8 cellular contexts compared by ENCODE assay signal in the genomic region with DNA sequence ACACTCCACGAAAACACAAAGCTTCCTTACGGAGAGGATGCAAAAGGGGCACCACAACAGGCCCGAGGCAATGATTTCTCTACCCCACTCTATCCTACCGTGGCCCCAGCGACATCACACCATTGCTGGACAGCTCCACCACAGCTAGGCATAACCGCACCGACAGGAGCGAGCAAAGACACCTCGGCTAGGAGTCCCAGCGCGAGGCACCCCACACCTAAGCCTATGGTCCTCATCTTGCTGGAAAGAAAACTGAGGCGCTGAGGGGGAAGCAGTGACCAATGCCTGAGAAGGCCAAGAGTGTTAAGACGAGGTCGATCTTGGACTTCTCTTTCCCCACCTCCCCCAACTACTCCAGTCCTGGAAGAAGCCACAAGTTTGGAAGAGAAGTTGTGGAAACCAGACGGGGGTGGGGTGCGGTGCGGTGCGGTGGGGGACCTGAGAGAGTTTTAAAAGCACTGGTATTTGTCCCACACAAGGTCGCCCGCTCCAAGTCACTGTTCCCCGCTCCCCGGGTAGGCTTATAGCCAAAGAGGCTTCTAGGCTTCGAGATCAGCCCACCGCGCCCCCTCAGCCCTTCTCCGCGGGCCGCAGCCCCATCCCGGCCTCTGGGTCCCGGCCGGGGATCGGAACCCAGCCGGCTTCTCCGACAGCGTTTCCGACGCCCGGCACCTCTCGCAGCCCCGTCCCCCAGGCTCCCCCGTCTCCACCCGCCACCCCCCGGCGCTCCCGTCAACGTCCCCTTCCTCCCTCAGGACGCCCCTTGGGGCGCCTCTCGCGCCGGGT. TPM values are rescaled to one million over a fixed set of nuclear protein-coding genes. Genes with fewer than 3 reads are reported as not detected.
A peak's percentile ranks its signal among the peaks of the same experiment; 100 is the strongest.
DNase-seq lines count a peak whose midpoint lies in the region.

No MANE protein-coding gene starts in this region.

- H3K4me3 ChIP-seq in Jurkat, Clone E6-1 (ENCODE audit: low read length): peak overlapping the region; percentile 79
- H3K4me3 ChIP-seq in adipocyte (ENCODE audit: low read length): peak overlapping the region; percentile 99

- H3K9me3 ChIP-seq in adipocyte (ENCODE audit: control insufficient read depth, low read length): no peaks in the 10 kb centered on the region

- H3K36me3 ChIP-seq in adipocyte (ENCODE audit: control insufficient read depth, insufficient read depth, low read length, severe bottlenecking): no peaks in the 10 kb centered on the region

- H3K9ac ChIP-seq in adipocyte (ENCODE audit: low read length): peak overlapping the region; percentile 94

- DNase-seq in SKM-1 treated with dmso at 0.1 percent for 144 hours (lab: John Stamatoyannopoulos, UW; ENCODE audit: unreplicated experiment) (peak; percentile 3), SKM-1 (lab: John Stamatoyannopoulos, UW; ENCODE audit: unreplicated experiment) (no peak), adipocyte (ENCODE audit: low read depth) (peak; percentile 40), iPS-NIHi7 (ENCODE audit: extremely low spot score) (peak; percentile 74), COLO829 (ENCODE audit: low spot score) (no peak), superior temporal gyrus (ENCODE audit: extremely low spot score) (no peak)
- no peak for DNase-seq in Jurkat, Clone E6-1 (ENCODE audit: low read depth, low spot score)
- DNase-seq in stimulated activated CD4-positive, alpha-beta T cell treated with anti-CD3 and anti-CD28 coated beads, Interleukin-4, amount 100 ng/mL, for 24 hours: peak; percentile 4

- peaks cover 19% of the 10 kb centered on the region for H3K4me1 ChIP-seq in adipocyte (ENCODE audit: control insufficient read depth, insufficient read depth, low read length)

- no peaks in the 10 kb centered on the region for H3K27me3 ChIP-seq in adipocyte (replicated peaks; ENCODE audit: control insufficient read depth, insufficient read depth, low read length)

RNA-seq across cellular contexts. Expression of a gene that starts 0.8 kb away (rescaled TPM):
- polyA plus RNA-seq in Jurkat, Clone E6-1 (2012; ENCODE audit: insufficient read depth, insufficient read length): 73.1 TPM

RNA-seq across cellular contexts. Expression of a gene that starts 5.9 kb away (rescaled TPM):
- 93.3 TPM for polyA plus RNA-seq in Jurkat, Clone E6-1 (2012; ENCODE audit: insufficient read depth, insufficient read length)

Comparison
In these comparisons a context has a peak if more than half of its experiments do, and no peak if none do; other contexts are left out.
1. DNase-seq: peak in SKM-1 treated with dmso at 0.1 percent for 144 hours (single experiment), adipocyte (single experiment), iPS-NIHi7 (single experiment) and stimulated activated CD4-positive, alpha-beta T cell treated with anti-CD3 and anti-CD28 coated beads, Interleukin-4, amount 100 ng/mL, for 24 hours (single experiment); none in SKM-1 (single experiment), Jurkat, Clone E6-1 (single experiment), COLO829 (single experiment) and superior temporal gyrus (single experiment).